Comparison of ENCODE assay signal across 12 cellular contexts in genomic region chr5:57432876-57433275, GRCh38. TPM values are rescaled to one million over a fixed set of nuclear protein-coding genes. Genes with fewer than 3 reads are reported as not detected.
DNase-seq lines count a peak whose midpoint lies in the region; ATAC-seq, FAIRE-seq and TF ChIP-seq lines count a peak whose summit lies in the region.
"Had no signal": no experiment of that assay in that cellular context is flagged by ENCODE, and none has a peak within 500 bp of the region (broad histone marks: within the 10 kb centered on the region; RNA-seq: fewer than 3 reads in every experiment).

No MANE protein-coding gene starts in this region.

- H3K23me2 ChIP-seq in H9 (ENCODE audit: insufficient read length, low read depth, low read length, poor library complexity, severe bottlenecking), result no peaks in the 10 kb centered on the region

- no peak overlapping the region for H2BK120ac ChIP-seq in H9 (ENCODE audit: low read depth, low read length, poor library complexity, severe bottlenecking)

- FAIRE-seq in endothelial cell of umbilical vein (lab: Jason Lieb, UNC), result no peak

- BruUV-seq in Panc1 (replicated peaks; lab: Mats Ljungman, UMichigan) (no TSS peak), endothelial cell of umbilical vein (replicated peaks; lab: Mats Ljungman, UMichigan) (no TSS peak)

- no peaks in the 10 kb centered on the region for H3K9me1 ChIP-seq in endothelial cell of umbilical vein (replicated peaks; ENCODE audit: control insufficient read depth, extremely low read depth, insufficient read depth, low read length)

- no peak overlapping the region for H3K4me3 ChIP-seq in Panc1 (ENCODE audit: low read depth in 2 of 2, low read length in 2 of 2)
- H3K4me3 ChIP-seq in endothelial cell of umbilical vein (replicated peaks in 1 of 3; ENCODE audit: insufficient read depth in 1 of 3, low read depth in 1 of 3, low read length in 3 of 3), result no peak overlapping the region
- H3K4me3 ChIP-seq: sigmoid colon had no signal

- H2BK5ac ChIP-seq in H9 (ENCODE audit: insufficient read length, low read length), result no peak overlapping the region

- H4K8ac ChIP-seq in H9 (replicated peaks; ENCODE audit: insufficient read length, low read depth, low read length), result no peak overlapping the region

- POLR2A ChIA-PET in Panc1 (lab: Charles Lee) (no interaction called here), endothelial cell of umbilical vein (lab: Charles Lee) (no interaction called here)

- intact Hi-C loops in Panc1 (cut with micrococcal nuclease; ENCODE audit: unreplicated experiment) (no loop called here), endothelial cell of umbilical vein (cut with micrococcal nuclease) (no loop called here)

- no peak overlapping the region for H2BK12ac ChIP-seq in H9 (ENCODE audit: insufficient read length, low read depth, low read length)

- no peak overlapping the region for H3K4me3 Mint-ChIP-seq in H9

- H3K4me1 ChIP-seq in H9 (ENCODE audit: insufficient read depth, low read length), result no peaks in the 10 kb centered on the region; the same call in 1 of the 2 replicates
- H3K4me1 ChIP-seq in Panc1 (ENCODE audit: control insufficient read depth, insufficient read depth, low read length), result peaks cover 11% of the 10 kb centered on the region; the same call in 1 of the 2 replicates
- peaks cover 43% of the 10 kb centered on the region for H3K4me1 ChIP-seq in endothelial cell of umbilical vein (ENCODE audit: control insufficient read depth, extremely low read depth, insufficient read depth, low read length)
- H3K4me1 ChIP-seq: sigmoid colon had no signal

- no peak overlapping the region for H2BK15ac ChIP-seq in H9 (ENCODE audit: low read depth, low read length)

- ATAC-seq in Panc1, result no peak

- H3K36me3 Mint-ChIP-seq in H9 (ENCODE audit: insufficient read depth in 1 of 3, low read depth in 3 of 3), result no peaks in the 10 kb centered on the region

- H3K9ac ChIP-seq in H9 (ENCODE audit: extremely low read depth, insufficient read length, low read length) (no peak overlapping the region), endothelial cell of umbilical vein (replicated peaks; ENCODE audit: extremely low read depth, insufficient read depth, low read length) (no peak overlapping the region)

- H3K23ac ChIP-seq in H9 (ENCODE audit: insufficient read length, low read depth, low read length), result no peak overlapping the region

- H3K18ac ChIP-seq in H9 (ENCODE audit: insufficient read length, low read depth, low read length), result no peak overlapping the region

- WGBS in H9 (ENCODE audit: extremely low coverage, insufficient read length, low lambda C conversion rate), result no CpG with 5 or more reads among the region's 2 CpGs

- H3K56ac ChIP-seq in H9 (ENCODE audit: insufficient read length, low read depth, low read length), result no peak overlapping the region

- CTCF ChIA-PET in Panc1 (lab: Charles Lee) (no interaction called here), endothelial cell of umbilical vein (lab: Charles Lee) (interaction anchor here (1.1 to 2.3 kb wide), 3 partner anchors 9 to 1028 kb away, joined by 3 to 8 read pairs (median 4); no protein-coding TSS in a partner anchor)

- no peak overlapping the region for H3K14ac ChIP-seq in H9 (ENCODE audit: insufficient read depth, low read length)

- H2AFZ ChIP-seq in H9 (ENCODE audit: low read length) (no peak overlapping the region), endothelial cell of umbilical vein (ENCODE audit: low read depth, low read length) (no peak overlapping the region)

- no peak overlapping the region for H3K4ac ChIP-seq in H9 (ENCODE audit: low read depth, low read length)

- H3T11ph ChIP-seq in H9 (ENCODE audit: low read length), result no peak overlapping the region

- H3K9me3 ChIP-seq in H9 (ENCODE audit: control insufficient read depth, low read depth, low read length) (no peaks in the 10 kb centered on the region), Panc1 (ENCODE audit: control insufficient read depth, insufficient read depth, low read depth, low read length) (no peaks in the 10 kb centered on the region; the same call in 1 of the 2 replicates), endothelial cell of umbilical vein (replicated peaks; ENCODE audit: control insufficient read depth, insufficient read depth, low read length) (no peaks in the 10 kb centered on the region)
- H3K9me3 ChIP-seq: sigmoid colon had no signal

- DNase-seq in H9, result no peak
- DNase-seq in Panc1 (ENCODE audit: low read depth, low spot score), result no peak
- DNase-seq in endothelial cell of umbilical vein (ENCODE audit: low read depth, low spot score), result peak; percentile 26
- DNase-seq in renal cortical epithelial cell (ENCODE audit: low read depth), result peak; percentile 43
- DNase-seq in medulla oblongata (ENCODE audit: extremely low spot score), result no peak
- DNase-seq in cortex of kidney (lab: John Stamatoyannopoulos, UW), result no peak
- no peak for DNase-seq in iPS-NIHi11 (ENCODE audit: low spot score)
- DNase-seq: anterior cingulate cortex, MM.1S, NCI-H446 treated with DMSO at 0.1 percent for 48 hours, SHP77, sigmoid colon had no signal

- TF ChIP-seq POLR2A in endothelial cell of umbilical vein (IDR thresholded peaks at IDR 0.05; ENCODE audit: low read depth, low read length), result no peak

- no peaks in the 10 kb centered on the region for H3K79me1 ChIP-seq in H9 (ENCODE audit: insufficient read depth, low read depth, low read length, poor library complexity, severe bottlenecking)

- in situ Hi-C loops in Panc1 (cut with HindIII; ENCODE audit: low pct_unique_long_range_greater_than_20kb, low sequenced_read_pairs), result no loop called here

- H3K27ac ChIP-seq in H9 (ENCODE audit: insufficient read length, low read depth, low read length), result no peak overlapping the region
- peak overlapping the region; percentile 80; the same call in 1 of the 2 replicates for H3K27ac ChIP-seq in Panc1 (ENCODE audit: low read length)
- H3K27ac ChIP-seq in endothelial cell of umbilical vein (ENCODE audit: insufficient read depth, low read depth, low read length), result no peak overlapping the region
- H3K27ac ChIP-seq: sigmoid colon had no signal

- H4K5ac ChIP-seq in H9 (ENCODE audit: insufficient read length, low read depth, low read length), result no peak overlapping the region

- H3K27me3 ChIP-seq in H9 (ENCODE audit: insufficient read depth, low read length) (no peaks in the 10 kb centered on the region), Panc1 (ENCODE audit: control insufficient read depth, insufficient read depth, low read length) (no peaks in the 10 kb centered on the region), endothelial cell of umbilical vein (ENCODE audit: control insufficient read depth in 2 of 2, insufficient read depth in 2 of 2, low read length in 2 of 2) (no peaks in the 10 kb centered on the region)
- H3K27me3 ChIP-seq: sigmoid colon had no signal

- H3K4me1 Mint-ChIP-seq in H9, result peaks cover 3 to 5% of the 10 kb centered on the region in 2 experiments; a peak in 2 of 4 replicates

- H3K9me3 Mint-ChIP-seq in H9, result no peaks in the 10 kb centered on the region

- H3K4me2 ChIP-seq in H9 (ENCODE audit: insufficient read depth, insufficient read length, low read length) (no peak overlapping the region), endothelial cell of umbilical vein (ENCODE audit: insufficient read depth, low read length) (no peak overlapping the region)

- H3K79me2 ChIP-seq in H9 (ENCODE audit: insufficient read depth, low read length) (no peaks in the 10 kb centered on the region), endothelial cell of umbilical vein (ENCODE audit: control insufficient read depth, insufficient read depth, low read length) (no peaks in the 10 kb centered on the region)

- H2BK20ac ChIP-seq in H9 (ENCODE audit: low read depth, low read length, poor library complexity, severe bottlenecking), result no peak overlapping the region

- H2AK5ac ChIP-seq in H9 (ENCODE audit: insufficient read length, low read length), result no peak overlapping the region

- H4K91ac ChIP-seq in H9 (ENCODE audit: insufficient read length, low read depth, low read length), result no peak overlapping the region

- dilution Hi-C loops in endothelial cell of umbilical vein (cut with MboI; ENCODE audit: extremely low pct_ligation_motif_present, low sequenced_read_pairs), result no loop called here

- peak; percentile 58; the same call in 2 of the 3 replicates for TF ChIP-seq CTCF in H9 (conservative IDR thresholded peaks at IDR 0.05)
- peak; percentile 3; the same call in 1 of the 2 replicates for TF ChIP-seq CTCF in Panc1 (IDR thresholded peaks at IDR 0.05)
- no peak for TF ChIP-seq CTCF in endothelial cell of umbilical vein (IDR thresholded peaks at IDR 0.05; ENCODE audit: extremely low read depth in 1 of 2, insufficient read depth in 1 of 2, low read depth in 1 of 2, low read length in 2 of 2)

- H4K20me1 ChIP-seq in H9 (ENCODE audit: control insufficient read depth, insufficient read depth, insufficient read length), result no peaks in the 10 kb centered on the region
- H4K20me1 ChIP-seq in endothelial cell of umbilical vein (replicated peaks; ENCODE audit: control insufficient read depth, extremely low read depth, insufficient read depth, low read length), result no peaks in the 10 kb centered on the region

- H3K36me3 ChIP-seq in Panc1 (ENCODE audit: control insufficient read depth, insufficient read depth, low read length), result no peaks in the 10 kb centered on the region
- no peaks in the 10 kb centered on the region for H3K36me3 ChIP-seq in endothelial cell of umbilical vein (ENCODE audit: control insufficient read depth in 2 of 2, extremely low read depth in 1 of 2, insufficient read depth in 2 of 2, low read length in 2 of 2)
- H3K36me3 ChIP-seq: sigmoid colon had no signal

- H3K27me3 Mint-ChIP-seq in H9 (ENCODE audit: low read depth), result no peaks in the 10 kb centered on the region

- no peak overlapping the region for H3K27ac Mint-ChIP-seq in H9

TF ChIP-seq in endothelial cell of umbilical vein, 7 proteins besides CTCF, POLR2A, EP300 and RAD21 (continues in another document):
- no peak for TF ChIP-seq GATA2 (IDR thresholded peaks at IDR 0.05; ENCODE audit: insufficient read depth, insufficient read length, low read depth, low read length)
- TF ChIP-seq MYC (IDR thresholded peaks at IDR 0.05; ENCODE audit: low read depth, low read length), result no peak
- no peak for TF ChIP-seq EZH2 (IDR thresholded peaks at IDR 0.05; ENCODE audit: borderline replicate concordance, low read depth, low read length, severe bottlenecking)
- no peak for TF ChIP-seq FOS (IDR thresholded peaks at IDR 0.05; ENCODE audit: borderline replicate concordance, insufficient read depth, low read length)

RNA-seq across cellular contexts. Expression of gene ACTBL2, which starts 49.7 kb away (rescaled TPM):
- not detected in 2 replicates for total RNA-seq in H9 (2021)
- total RNA-seq in Panc1 (2021; ENCODE audit: unreplicated experiment), result not detected
- not detected for polyA plus RNA-seq in Panc1 (2012; ENCODE audit: insufficient read length)
- not detected in 2 replicates for total RNA-seq in endothelial cell of umbilical vein
- 0.03 and 0.08 TPM in 2 replicates for polyA plus RNA-seq in endothelial cell of umbilical vein
- polyA plus RNA-seq in endothelial cell of umbilical vein (2011; cell fraction: cytosol; rRNA removed), result 0.03 and 0.04 TPM in 2 replicates
- 0.09 and 0.17 TPM in 2 replicates for polyA plus RNA-seq in endothelial cell of umbilical vein (2011; cell fraction: nucleus; rRNA removed)
- polyA plus RNA-seq in endothelial cell of umbilical vein (2012), result 0.07 and 0.09 TPM in 2 replicates
- not detected in 2 replicates for polyA minus RNA-seq in endothelial cell of umbilical vein
- not detected for polyA minus RNA-seq in endothelial cell of umbilical vein (2011; cell fraction: cytosol; rRNA and poly(A)+ RNA removed)
- polyA minus RNA-seq in endothelial cell of umbilical vein (2011; cell fraction: nucleus; rRNA and poly(A)+ RNA removed), result 0.24 TPM in 1 of 2 replicates, not detected in the other
- 5.6 and 8.0 TPM in 2 replicates for total RNA-seq in renal cortical epithelial cell
- total RNA-seq: sigmoid colon had no signal
- polyA plus RNA-seq: sigmoid colon had no signal

Comparison
In these comparisons a context has a peak if more than half of its experiments do, and no peak if none do; other contexts are left out.
1. DNase-seq: peak in endothelial cell of umbilical vein (single experiment) and renal cortical epithelial cell (single experiment); none in H9 (single experiment), Panc1 (single experiment), medulla oblongata (single experiment), cortex of kidney (single experiment) and iPS-NIHi11 (single experiment).
2. CTCF ChIP-seq: peak in H9 (single experiment) and Panc1 (single experiment); none in endothelial cell of umbilical vein (0 of 2).